Comparison of ENCODE assay signal across 21 cellular contexts in the genomic region with DNA sequence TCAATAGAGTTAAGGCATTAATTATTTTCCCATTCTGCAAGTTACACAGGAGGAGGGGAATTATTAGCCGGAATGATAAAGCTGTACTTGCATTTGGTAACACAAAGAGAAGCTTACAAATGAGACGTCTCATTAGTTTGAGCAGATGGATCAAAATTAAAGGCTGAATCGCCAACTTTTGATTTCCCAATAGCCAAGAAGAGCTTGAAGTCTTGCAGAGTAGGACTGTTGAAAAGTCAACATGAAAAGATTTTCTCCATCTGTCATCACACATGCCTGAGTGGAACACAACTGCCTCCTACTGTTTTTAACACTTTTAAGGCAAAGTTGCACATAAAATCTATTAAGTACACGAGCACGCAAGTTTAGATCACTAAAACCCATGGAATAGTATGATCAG.
"Had no signal": no experiment of that assay in that cellular context is flagged by ENCODE, and none has a peak within 500 bp of the region (broad histone marks: within the 10 kb centered on the region; RNA-seq: fewer than 3 reads in every experiment).

No MANE protein-coding gene starts in this region.

- H3K27me3 ChIP-seq: colonic mucosa, esophagus squamous epithelium, neutrophil, pancreas, right lobe of liver, tibial nerve, upper lobe of left lung had no signal

- ATAC-seq: mucosa of descending colon; natural killer cell treated with Interleukin-12 subunit alpha and Interleukin-12 subunit beta and Interleukin-15 and Interleukin-18, amount 100 ng/mL, for 72 hours; pancreas; stimulated activated naive B cell treated with anti-CD40 and anti-IgM and Interleukin-4, amounts not matched to agents 10 μg/mL and 1 μg/mL and 100 μg/mL, for 72 hours had no signal

- DNase-seq: colonic mucosa; effector CD8-positive, alpha-beta T cell; erythroblast; esophagus squamous epithelium; foreskin melanocyte; glutamatergic neuron; hypothalamus; mesenchymal stem cell; mucosa of descending colon; naive B cell; pancreas; right lobe of liver; small intestine; stimulated activated CD4-positive, alpha-beta T cell treated with anti-CD3 and anti-CD28 coated beads, Interleukin-15, amount 100 ng/mL, for 24 hours; stimulated activated CD4-positive, alpha-beta T cell treated with anti-CD3 and anti-CD28 coated beads, Interleukin-2, amount 100 ng/mL, for 48 hours; stimulated activated naive B cell treated with anti-CD40 and anti-IgM and Interleukin-4, amounts not matched to agents 10 μg/mL and 1 μg/mL and 100 μg/mL, for 72 hours; upper lobe of left lung had no signal

- H3K4me1 ChIP-seq: colonic mucosa, esophagus squamous epithelium, right lobe of liver, tibial nerve, upper lobe of left lung had no signal

- H3K9me3 ChIP-seq: colonic mucosa, mucosa of descending colon, pancreas, right lobe of liver, thoracic aorta, tibial nerve, upper lobe of left lung had no signal

- H3K4me3 ChIP-seq: colonic mucosa, esophagus squamous epithelium, mucosa of descending colon, pancreas, right lobe of liver, thoracic aorta, tibial nerve, upper lobe of left lung had no signal

- H3K27ac ChIP-seq: colonic mucosa, esophagus squamous epithelium, neutrophil, pancreas, right lobe of liver, thoracic aorta, tibial nerve, upper lobe of left lung had no signal

- H3K36me3 ChIP-seq: colonic mucosa, neutrophil, pancreas, right lobe of liver, upper lobe of left lung had no signal
